In genomic region chr7:81983421-81983820, GRCh38 we compare ENCODE assay signal across 2 cellular contexts.
TF ChIP-seq lines count a peak whose summit lies in the region.

No MANE protein-coding gene starts in this region.

TF ChIP-seq in HepG2, 621 proteins besides CTCF, POLR2A, EP300 and RAD21:
- TF ChIP-seq SMARCE1 (IDR thresholded peaks at IDR 0.05; ENCODE audit: borderline replicate concordance) (no peak), DPF2 (CRISPR knock-in tag; IDR thresholded peaks at IDR 0.05; ENCODE audit: borderline replicate concordance, low read depth) (no peak), RFX1 (IDR thresholded peaks at IDR 0.05) (no peak), ZHX1 (CRISPR knock-in tag; IDR thresholded peaks at IDR 0.05; ENCODE audit: low read depth) (no peak), ZNF33A (CRISPR knock-in tag; IDR thresholded peaks at IDR 0.05; ENCODE audit: borderline replicate concordance) (no peak), KLF13 (CRISPR knock-in tag; IDR thresholded peaks at IDR 0.05) (no peak), ZNF629 (CRISPR knock-in tag; conservative IDR thresholded peaks at IDR 0.05) (no peak), CERS6 (CRISPR knock-in tag; IDR thresholded peaks at IDR 0.05) (no peak), ZNF432 (CRISPR knock-in tag; IDR thresholded peaks at IDR 0.05; ENCODE audit: borderline replicate concordance) (no peak), CREB1 (IDR thresholded peaks at IDR 0.05) (peak; percentile 63), CREB1 (CRISPR knock-in tag; IDR thresholded peaks at IDR 0.05) (no peak), ZNF672 (CRISPR knock-in tag; IDR thresholded peaks at IDR 0.05) (no peak), ATF7 (IDR thresholded peaks at IDR 0.05) (peak; percentile 72), ATF7 (CRISPR knock-in tag; IDR thresholded peaks at IDR 0.05) (no peak), SIN3B (IDR thresholded peaks at IDR 0.05; ENCODE audit: low read length) (no peak), ZNF230 (CRISPR knock-in tag; IDR thresholded peaks at IDR 0.05) (no peak), HOXA9 (CRISPR knock-in tag; IDR thresholded peaks at IDR 0.05; ENCODE audit: borderline replicate concordance) (no peak), ATF3 (CRISPR knock-in tag; IDR thresholded peaks at IDR 0.05) (no peak), ZNF124 (CRISPR knock-in tag; IDR thresholded peaks at IDR 0.05) (no peak)

TF ChIP-seq in GM12878, 131 proteins besides CTCF, POLR2A, EP300 and RAD21:
- TF ChIP-seq SP1 (IDR thresholded peaks at IDR 0.05; ENCODE audit: low read depth, low read length), result no peak
- no peak for TF ChIP-seq JUNB (IDR thresholded peaks at IDR 0.05)
- TF ChIP-seq STAT1 (conservative IDR thresholded peaks at IDR 0.05), result no peak
- peak; percentile 58 for TF ChIP-seq ATF7 (IDR thresholded peaks at IDR 0.05; ENCODE audit: low read depth)
- TF ChIP-seq, protein P1, sequence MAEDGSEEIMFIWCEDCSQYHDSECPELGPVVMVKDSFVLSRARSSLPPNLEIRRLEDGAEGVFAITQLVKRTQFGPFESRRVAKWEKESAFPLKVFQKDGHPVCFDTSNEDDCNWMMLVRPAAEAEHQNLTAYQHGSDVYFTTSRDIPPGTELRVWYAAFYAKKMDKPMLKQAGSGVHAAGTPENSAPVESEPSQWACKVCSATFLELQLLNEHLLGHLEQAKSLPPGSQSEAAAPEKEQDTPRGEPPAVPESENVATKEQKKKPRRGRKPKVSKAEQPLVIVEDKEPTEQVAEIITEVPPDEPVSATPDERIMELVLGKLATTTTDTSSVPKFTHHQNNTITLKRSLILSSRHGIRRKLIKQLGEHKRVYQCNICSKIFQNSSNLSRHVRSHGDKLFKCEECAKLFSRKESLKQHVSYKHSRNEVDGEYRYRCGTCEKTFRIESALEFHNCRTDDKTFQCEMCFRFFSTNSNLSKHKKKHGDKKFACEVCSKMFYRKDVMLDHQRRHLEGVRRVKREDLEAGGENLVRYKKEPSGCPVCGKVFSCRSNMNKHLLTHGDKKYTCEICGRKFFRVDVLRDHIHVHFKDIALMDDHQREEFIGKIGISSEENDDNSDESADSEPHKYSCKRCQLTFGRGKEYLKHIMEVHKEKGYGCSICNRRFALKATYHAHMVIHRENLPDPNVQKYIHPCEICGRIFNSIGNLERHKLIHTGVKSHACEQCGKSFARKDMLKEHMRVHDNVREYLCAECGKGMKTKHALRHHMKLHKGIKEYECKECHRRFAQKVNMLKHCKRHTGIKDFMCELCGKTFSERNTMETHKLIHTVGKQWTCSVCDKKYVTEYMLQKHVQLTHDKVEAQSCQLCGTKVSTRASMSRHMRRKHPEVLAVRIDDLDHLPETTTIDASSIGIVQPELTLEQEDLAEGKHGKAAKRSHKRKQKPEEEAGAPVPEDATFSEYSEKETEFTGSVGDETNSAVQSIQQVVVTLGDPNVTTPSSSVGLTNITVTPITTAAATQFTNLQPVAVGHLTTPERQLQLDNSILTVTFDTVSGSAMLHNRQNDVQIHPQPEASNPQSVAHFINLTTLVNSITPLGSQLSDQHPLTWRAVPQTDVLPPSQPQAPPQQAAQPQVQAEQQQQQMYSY (CRISPR knock-in tag; IDR thresholded peaks at IDR 0.05), result no peak
- no peak for TF ChIP-seq RBBP5 (conservative IDR thresholded peaks at IDR 0.05)
- no peak for TF ChIP-seq NKRF (conservative IDR thresholded peaks at IDR 0.05)
- TF ChIP-seq TBL1XR1 (IDR thresholded peaks at IDR 0.05; ENCODE audit: low read depth, low read length), result no peak
